In the genomic region with DNA sequence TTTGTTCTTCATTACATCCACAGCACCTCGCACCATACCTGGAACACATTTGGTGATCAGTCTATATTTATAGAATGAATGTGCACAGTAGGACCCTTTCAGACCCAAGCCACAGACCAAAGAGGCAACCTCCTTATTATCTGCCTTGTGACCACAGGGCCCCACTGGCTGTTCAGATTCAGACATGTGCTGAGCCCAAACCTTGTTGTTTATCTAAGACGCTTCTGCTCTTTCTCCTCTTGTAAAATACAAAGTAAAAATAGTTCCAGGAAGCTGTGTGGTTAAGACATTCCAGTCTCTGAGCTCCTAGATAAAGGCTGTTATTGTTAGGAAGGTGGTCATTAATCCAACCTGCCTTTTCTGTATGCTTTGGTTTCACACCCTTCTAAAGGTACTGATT, we compare ENCODE assay signal across 1 cellular context.
TF ChIP-seq lines count a peak whose summit lies in the region.

No MANE protein-coding gene starts in this region.

TF ChIP-seq in K562, 482 proteins besides CTCF, POLR2A, EP300 and RAD21:
- TF ChIP-seq FUS (optimal IDR thresholded peaks at IDR 0.05; ENCODE audit: low read depth, low read length) = no peak
- no peak for TF ChIP-seq MECOM (CRISPR knock-in tag; IDR thresholded peaks at IDR 0.05)
- peak; percentile 83 for TF ChIP-seq TEAD4 (IDR thresholded peaks at IDR 0.05; ENCODE audit: low read length)
- no peak for TF ChIP-seq TEAD4 (CRISPR knock-in tag; IDR thresholded peaks at IDR 0.05; ENCODE audit: borderline replicate concordance)
- peak; percentile 82 for TF ChIP-seq TCF3 (CRISPR knock-in tag; IDR thresholded peaks at IDR 0.05)
- TF ChIP-seq MEIS2 (IDR thresholded peaks at IDR 0.05; ENCODE audit: partially characterized antibody) = peak; percentile 31
- TF ChIP-seq STAT5A (IDR thresholded peaks at IDR 0.05; ENCODE audit: borderline replicate concordance, low read length) = peak; percentile 68
- 0 out of 2 replicates have a peak, but pooled peaks have one; percentile 45 for TF ChIP-seq HDAC2 (IDR thresholded peaks at IDR 0.05)
- no peak for TF ChIP-seq ZNF583 (CRISPR knock-in tag; IDR thresholded peaks at IDR 0.05)
- peak; percentile 74 for TF ChIP-seq MEF2D (tag; conservative IDR thresholded peaks at IDR 0.05; ENCODE audit: low read depth)
- peak; percentile 54; the same call in 1 of the 2 replicates for TF ChIP-seq KLF16 (IDR thresholded peaks at IDR 0.05)
- peak; percentile 24 for TF ChIP-seq HDAC3 (IDR thresholded peaks at IDR 0.05; ENCODE audit: borderline replicate concordance, partially characterized antibody)
- peak; percentile 49 to 60; a peak in 2 of 4 replicates for TF ChIP-seq FOXK2 (conservative IDR thresholded peaks at IDR 0.05 in 1 of 2, IDR thresholded peaks at IDR 0.05 in 1 of 2; ENCODE audit: low read depth in 2 of 2)
- TF ChIP-seq KDM1A (IDR thresholded peaks at IDR 0.05) = peak; percentile 78 to 82
- peak; percentile 81 for TF ChIP-seq CBFA2T3 (IDR thresholded peaks at IDR 0.05)
- peak; percentile 39 to 72; a peak in 2 of 4 replicates for TF ChIP-seq TEAD1 (CRISPR knock-in tag; IDR thresholded peaks at IDR 0.05)
- no peak for TF ChIP-seq GTF2A2 (tag; IDR thresholded peaks at IDR 0.05)
- peak in 1 of 2 experiments; percentile 62; a peak in 1 of 4 replicates for TF ChIP-seq HDAC1 (IDR thresholded peaks at IDR 0.05)
- no peak for TF ChIP-seq PML (IDR thresholded peaks at IDR 0.05; ENCODE audit: low read length)
- no peak for TF ChIP-seq U2AF2 (optimal IDR thresholded peaks at IDR 0.05; ENCODE audit: low read depth, low read length)
- peak; percentile 25 for TF ChIP-seq NEUROD1 (IDR thresholded peaks at IDR 0.05; ENCODE audit: borderline replicate concordance, low read depth, low read length, partially characterized antibody)
- no peak for TF ChIP-seq KLF1 (tag; IDR thresholded peaks at IDR 0.05)
- TF ChIP-seq ESRRA (IDR thresholded peaks at IDR 0.05; ENCODE audit: borderline replicate concordance, low read depth) = peak; percentile 17; the same call in 1 of the 2 replicates
- peak in 1 of 2 experiments; percentile 62; a peak in 1 of 4 replicates for TF ChIP-seq RCOR1 (IDR thresholded peaks at IDR 0.05; ENCODE audit: borderline replicate concordance in 1 of 2, low read depth in 2 of 2, low read length in 2 of 2)
- peak; percentile 88 for TF ChIP-seq SOX6 (IDR thresholded peaks at IDR 0.05)
- peak; percentile 63 for TF ChIP-seq CBFA2T2 (conservative IDR thresholded peaks at IDR 0.05)
- peak; percentile 27 to 66; a peak in 3 of 4 replicates for TF ChIP-seq MNT (conservative IDR thresholded peaks at IDR 0.05)
- peak; percentile 67 for TF ChIP-seq ARID1B (IDR thresholded peaks at IDR 0.05)
- TF ChIP-seq BHLHE40 (IDR thresholded peaks at IDR 0.05; ENCODE audit: low read length) = peak; percentile 40; the same call in 1 of the 2 replicates
- peak; percentile 47; the same call in 1 of the 2 replicates for TF ChIP-seq MYC (IDR thresholded peaks at IDR 0.05; ENCODE audit: low read depth, low read length)
- no peak for TF ChIP-seq MYC (CRISPR knock-in tag; IDR thresholded peaks at IDR 0.05; ENCODE audit: borderline replicate concordance, low read depth)
- 0 out of 4 replicates have a peak, but pooled peaks of 1 of the 2 experiments have one; percentile 7 for TF ChIP-seq TBL1XR1 (IDR thresholded peaks at IDR 0.05; ENCODE audit: low read length in 2 of 2)
- TF ChIP-seq FOXA3 (CRISPR knock-in tag; conservative IDR thresholded peaks at IDR 0.05 in 1 of 2, IDR thresholded peaks at IDR 0.05 in 1 of 2) = peak; percentile 67 to 88; a peak in 3 of 4 replicates
- no peak for TF ChIP-seq TOE1 (IDR thresholded peaks at IDR 0.05; ENCODE audit: borderline replicate concordance)
- no peak for TF ChIP-seq TOE1 (CRISPR knock-in tag; IDR thresholded peaks at IDR 0.05; ENCODE audit: borderline replicate concordance, low read depth)
- TF ChIP-seq ZNF134 (CRISPR knock-in tag; conservative IDR thresholded peaks at IDR 0.05) = no peak
- TF ChIP-seq VEZF1 (CRISPR knock-in tag; IDR thresholded peaks at IDR 0.05) = 0 out of 2 replicates have a peak, but pooled peaks have one; percentile 23
- TF ChIP-seq E2F8 (IDR thresholded peaks at IDR 0.05; ENCODE audit: low read depth, partially characterized antibody) = no peak
- peak; percentile 41; the same call in 1 of the 2 replicates for TF ChIP-seq TAL1 (IDR thresholded peaks at IDR 0.05)
- TF ChIP-seq SRSF3 (IDR thresholded peaks at IDR 0.05; ENCODE audit: insufficient read depth, low read length) = no peak
- peak; percentile 22; the same call in 1 of the 2 replicates for TF ChIP-seq MAX (CRISPR knock-in tag; IDR thresholded peaks at IDR 0.05)
- no peak for TF ChIP-seq CREB3L1 (IDR thresholded peaks at IDR 0.05; ENCODE audit: borderline replicate concordance, low read depth)
- peak; percentile 75; the same call in 1 of the 2 replicates for TF ChIP-seq SMAD4 (CRISPR knock-in tag; conservative IDR thresholded peaks at IDR 0.05)
- peak; percentile 55; the same call in 1 of the 2 replicates for TF ChIP-seq NCOR1 (IDR thresholded peaks at IDR 0.05)
- TF ChIP-seq ETV6 (IDR thresholded peaks at IDR 0.05; ENCODE audit: borderline replicate concordance in 1 of 2, low read depth in 2 of 2, low read length in 1 of 2) = no peak
- TF ChIP-seq ETV6 (CRISPR knock-in tag; IDR thresholded peaks at IDR 0.05; ENCODE audit: borderline replicate concordance) = no peak
- peak; percentile 94 for TF ChIP-seq ZKSCAN1 (IDR thresholded peaks at IDR 0.05; ENCODE audit: low read depth, low read length)
- TF ChIP-seq NFYB (IDR thresholded peaks at IDR 0.05; ENCODE audit: extremely low read depth, insufficient read length) = no peak
- no peak for TF ChIP-seq RREB1 (CRISPR knock-in tag; IDR thresholded peaks at IDR 0.05)
- TF ChIP-seq L3MBTL2 (IDR thresholded peaks at IDR 0.05) = peak; percentile 33; the same call in 1 of the 2 replicates
TF ChIP-seq in K562: peak in this region for 31.
